In genomic region chr16:79154081-79154480, GRCh38 we compare ENCODE assay signal across 21 cellular contexts.
"Had no signal": no experiment of that assay in that cellular context is flagged by ENCODE, and none has a peak within 500 bp of the region (broad histone marks: within the 10 kb centered on the region; RNA-seq: fewer than 3 reads in every experiment).

No MANE protein-coding gene starts in this region.

- DNase-seq: activated CD4-positive, alpha-beta T cell treated with anti-CD3 and anti-CD28 coated beads, Interleukin-2, amount 10 ng/mL, durations not matched to agents 7 days and 5 days; activated CD8-positive, alpha-beta memory T cell treated with anti-CD3 and anti-CD28 coated beads, Interleukin-2, amount 10 ng/mL, durations not matched to agents 7 days and 5 days; activated CD8-positive, alpha-beta T cell treated with anti-CD3 and anti-CD28 coated beads for 36 hours; activated effector memory CD4-positive, alpha-beta T cell treated with anti-CD3 and anti-CD28 coated beads, Interleukin-2, amount 50 U/mL, for 16 hours; activated T-cell treated with anti-CD3 and anti-CD28 coated beads for 4 hours; adrenal gland; colonic mucosa; immature natural killer cell; psoas muscle; right lobe of liver; SK-N-SH; stimulated activated CD4-positive, alpha-beta T cell treated with anti-CD3 and anti-CD28 coated beads, Interleukin-1b, Interleukin-23, amount 100 ng/mL, for 48 hours; stimulated activated naive CD8-positive, alpha-beta T cell treated with anti-CD3 and anti-CD28 coated beads, Interleukin-15, amount 100 ng/mL, for 72 hours; T-cell; trophoblast cell had no signal

- H3K4me1 Mint-ChIP-seq: memory B cell had no signal

- H3K4me3 Mint-ChIP-seq: activated CD4-positive, alpha-beta T cell treated with anti-CD3 and anti-CD28 coated beads, Interleukin-2, amount 10 ng/mL, durations not matched to agents 7 days and 5 days; activated CD8-positive, alpha-beta memory T cell treated with anti-CD3 and anti-CD28 coated beads, Interleukin-2, amount 10 ng/mL, durations not matched to agents 7 days and 5 days; activated CD8-positive, alpha-beta T cell treated with anti-CD3 and anti-CD28 coated beads for 36 hours; activated naive CD8-positive, alpha-beta T cell; central memory CD8-positive, alpha-beta T cell; immature natural killer cell; memory B cell; nephron; stimulated activated naive CD8-positive, alpha-beta T cell treated with anti-CD3 and anti-CD28 coated beads, Interleukin-15, amount 100 ng/mL, for 72 hours; T-cell; T-helper 2 cell treated with Interferon-gamma antibody and Interleukin-4, amounts not matched to agents 5 μg/mL and 100 μg/mL, for 36 hours had no signal

- H3K27me3 Mint-ChIP-seq: activated CD4-positive, alpha-beta T cell treated with anti-CD3 and anti-CD28 coated beads, Interleukin-2, amount 10 ng/mL, durations not matched to agents 7 days and 5 days; activated CD8-positive, alpha-beta memory T cell treated with anti-CD3 and anti-CD28 coated beads, Interleukin-2, amount 10 ng/mL, durations not matched to agents 7 days and 5 days; central memory CD8-positive, alpha-beta T cell had no signal

- H3K27ac Mint-ChIP-seq: activated CD4-positive, alpha-beta T cell treated with anti-CD3 and anti-CD28 coated beads, Interleukin-2, amount 10 ng/mL, durations not matched to agents 7 days and 5 days; activated CD8-positive, alpha-beta memory T cell treated with anti-CD3 and anti-CD28 coated beads, Interleukin-2, amount 10 ng/mL, durations not matched to agents 7 days and 5 days; activated CD8-positive, alpha-beta T cell treated with anti-CD3 and anti-CD28 coated beads for 36 hours; activated naive CD8-positive, alpha-beta T cell; immature natural killer cell; memory B cell; nephron; stimulated activated naive CD8-positive, alpha-beta T cell treated with anti-CD3 and anti-CD28 coated beads, Interleukin-15, amount 100 ng/mL, for 72 hours; T-cell; T-helper 2 cell treated with Interferon-gamma antibody and Interleukin-4, amounts not matched to agents 5 μg/mL and 100 μg/mL, for 36 hours had no signal

- H3K9me3 Mint-ChIP-seq: activated CD4-positive, alpha-beta T cell treated with anti-CD3 and anti-CD28 coated beads, Interleukin-2, amount 10 ng/mL, durations not matched to agents 7 days and 5 days; activated CD8-positive, alpha-beta T cell treated with anti-CD3 and anti-CD28 coated beads for 36 hours; central memory CD8-positive, alpha-beta T cell; immature natural killer cell; memory B cell; nephron; T-cell; T-helper 2 cell treated with Interferon-gamma antibody and Interleukin-4, amounts not matched to agents 5 μg/mL and 100 μg/mL, for 36 hours had no signal

- H3K36me3 Mint-ChIP-seq: activated CD8-positive, alpha-beta memory T cell treated with anti-CD3 and anti-CD28 coated beads, Interleukin-2, amount 10 ng/mL, durations not matched to agents 7 days and 5 days; T-cell had no signal

- FAIRE-seq: astrocyte had no signal
